9 cellular contexts compared by ENCODE assay signal in genomic region chr16:85437161-85438052, GRCh38.
DNase-seq lines count a peak whose midpoint lies in the region; ATAC-seq lines count a peak whose summit lies in the region.
"Had no signal": no experiment of that assay in that cellular context is flagged by ENCODE, and none has a peak within 500 bp of the region (broad histone marks: within the 10 kb centered on the region; RNA-seq: fewer than 3 reads in every experiment).

No MANE protein-coding gene starts in this region.

- H2BK12ac ChIP-seq in mesenchymal stem cell (ENCODE audit: low read length in 2 of 2): peak overlapping the region in 1 of 2 experiments; percentile 49

- H3K27me3 Mint-ChIP-seq in CD4-positive, alpha-beta memory T cell: no peaks in the 10 kb centered on the region

- H4K91ac ChIP-seq in mesenchymal stem cell (ENCODE audit: low read length): peak overlapping the region; percentile 35

- H3K4me3 Mint-ChIP-seq in CD4-positive, alpha-beta memory T cell: no peak overlapping the region

- POLR2A ChIA-PET in CD4-positive, alpha-beta memory T cell (lab: Charles Lee; ENCODE audit: partially characterized antibody): no interaction called here

- H2AFZ ChIP-seq in mesenchymal stem cell (ENCODE audit: low read depth, low read length): no peak overlapping the region

- no peak overlapping the region for H3K27ac Mint-ChIP-seq in CD4-positive, alpha-beta memory T cell

- peak overlapping the region in 1 of 2 experiments; percentile 25 for H3K18ac ChIP-seq in mesenchymal stem cell (ENCODE audit: low read depth in 1 of 2, low read length in 2 of 2)

- ATAC-seq in Right ventricle myocardium superior (ENCODE audit: poor library complexity) (peak; percentile 33), Right ventricle myocardium inferior (no peak), aorta (ENCODE audit: low FRiP score) (peak; percentile 57), HG03469 (IDR thresholded peaks at IDR 0.05; ENCODE audit: unreplicated experiment) (no peak)

- no peaks in the 10 kb centered on the region for H3K36me3 Mint-ChIP-seq in CD4-positive, alpha-beta memory T cell

- H3K23ac ChIP-seq in mesenchymal stem cell (ENCODE audit: low read length in 2 of 2): peak overlapping the region in 1 of 2 experiments; percentile 18

- peak overlapping the region; percentile 73 for H4K8ac ChIP-seq in mesenchymal stem cell (ENCODE audit: low read length)

- H2BK5ac ChIP-seq in mesenchymal stem cell (ENCODE audit: low read depth, low read length, poor library complexity, severe bottlenecking): no peak overlapping the region

- H2BK15ac ChIP-seq in mesenchymal stem cell (ENCODE audit: low read depth, poor library complexity, severe bottlenecking): peak overlapping the region; percentile 73

- H2AK5ac ChIP-seq in mesenchymal stem cell (ENCODE audit: low read length, severe bottlenecking): no peak overlapping the region

- intact Hi-C loops in Right ventricle myocardium superior (cut with DNase I) (no loop called here), Right ventricle myocardium inferior (cut with DNase I) (no loop called here), aorta (cut with DNase I) (no loop called here)
- intact Hi-C loops in CD4-positive, alpha-beta memory T cell (cut with micrococcal nuclease): no loop called here

- peak overlapping the region in 1 of 2 experiments; percentile 26 for H3K14ac ChIP-seq in mesenchymal stem cell (ENCODE audit: low read length in 2 of 2)

- H3K9ac ChIP-seq in mesenchymal stem cell (ENCODE audit: low read length): peak overlapping the region; percentile 53

- H3K4me1 Mint-ChIP-seq in CD4-positive, alpha-beta memory T cell: peaks cover 0 to 2% (median 0%) of the 10 kb centered on the region in 4 donors

- H3K9me3 ChIP-seq in mesenchymal stem cell (ENCODE audit: control insufficient read depth, low read length) (no peaks in the 10 kb centered on the region), aorta (ENCODE audit: control insufficient read depth, low read length) (no peaks in the 10 kb centered on the region)
- H3K9me3 ChIP-seq in CD4-positive, alpha-beta memory T cell (ENCODE audit: control insufficient read depth in 1 of 2, low read length in 2 of 2): no peaks in the 10 kb centered on the region

- DNase-seq in Right ventricle myocardium superior: no peak
- DNase-seq in Right ventricle myocardium inferior (ENCODE audit: missing footprints): no peak
- DNase-seq in amniotic epithelial cell (ENCODE audit: low read depth): peak; percentile 52
- DNase-seq in mesenchymal stem cell: no peak
- DNase-seq in aorta: peak in 1 of 2 donors; percentile 64
- no peak for DNase-seq in CD4-positive, alpha-beta memory T cell
- DNase-seq in AML-193 (lab: John Stamatoyannopoulos, UW): no peak
- DNase-seq: activated CD4-positive, CD25-positive, alpha-beta regulatory T cell treated with anti-CD3 and anti-CD28 coated beads, Interleukin-2, amount 50 U/mL, for 72 hours had no signal

- H3K27me3 ChIP-seq in mesenchymal stem cell (ENCODE audit: control insufficient read depth in 1 of 2, insufficient read depth in 1 of 2, low read length in 2 of 2) (peaks cover 0 to 7% of the 10 kb centered on the region in 2 experiments), aorta (ENCODE audit: control insufficient read depth in 1 of 2, insufficient read depth in 2 of 2, low read length in 1 of 2) (no peaks in the 10 kb centered on the region)
- H3K27me3 ChIP-seq in CD4-positive, alpha-beta memory T cell (ENCODE audit: insufficient read depth, low read length): no peaks in the 10 kb centered on the region

- H3K36me3 ChIP-seq in mesenchymal stem cell (ENCODE audit: control insufficient read depth in 1 of 2, insufficient read depth in 2 of 2, low read depth in 1 of 2, low read length in 2 of 2): peaks cover 0 to 22% of the 10 kb centered on the region in 2 experiments
- no peaks in the 10 kb centered on the region for H3K36me3 ChIP-seq in aorta (ENCODE audit: control insufficient read depth in 1 of 2, insufficient read depth in 2 of 2, low read length in 1 of 2)
- H3K36me3 ChIP-seq in CD4-positive, alpha-beta memory T cell (ENCODE audit: insufficient read depth, low read length): no peaks in the 10 kb centered on the region

- H3K4me1 ChIP-seq in mesenchymal stem cell (ENCODE audit: control insufficient read depth, insufficient read depth, low read depth, low read length): peaks cover 13% of the 10 kb centered on the region
- H3K4me1 ChIP-seq in aorta (ENCODE audit: control insufficient read depth in 1 of 2, insufficient read depth in 2 of 2, low read length in 2 of 2): no peaks in the 10 kb centered on the region
- no peaks in the 10 kb centered on the region for H3K4me1 ChIP-seq in CD4-positive, alpha-beta memory T cell (ENCODE audit: insufficient read depth, low read length)

- CTCF ChIA-PET in CD4-positive, alpha-beta memory T cell (lab: Charles Lee; ENCODE audit: partially characterized antibody): interaction anchor here (0.7 kb wide), 1 partner anchor 17 kb away, joined by 3 read pairs; no protein-coding TSS in a partner anchor

- no peak overlapping the region for H3K4ac ChIP-seq in mesenchymal stem cell (ENCODE audit: low read depth in 1 of 2, low read length in 2 of 2)

- no peaks in the 10 kb centered on the region for H3K9me3 Mint-ChIP-seq in CD4-positive, alpha-beta memory T cell

- no peak overlapping the region for H3K27ac ChIP-seq in mesenchymal stem cell (ENCODE audit: low read length, poor library complexity, severe bottlenecking)
- H3K27ac ChIP-seq in aorta (ENCODE audit: low read depth in 1 of 2, low read length in 2 of 2): no peak overlapping the region
- H3K27ac ChIP-seq in CD4-positive, alpha-beta memory T cell (ENCODE audit: low read depth, low read length): no peak overlapping the region

- no peak overlapping the region for H3K4me3 ChIP-seq in mesenchymal stem cell (ENCODE audit: insufficient read depth in 1 of 2, low read depth in 1 of 2, low read length in 2 of 2)
- H3K4me3 ChIP-seq in aorta (ENCODE audit: low read length in 2 of 2): no peak overlapping the region
- no peak overlapping the region for H3K4me3 ChIP-seq in CD4-positive, alpha-beta memory T cell (ENCODE audit: low read length in 2 of 2)

- 65% methylated on average over 17 of the region's 25 CpGs for WGBS in mesenchymal stem cell
- 41 to 46% methylated on average over 25 of the region's 25 CpGs for WGBS in aorta, 2 donors

- no peak overlapping the region for H3K4me2 ChIP-seq in mesenchymal stem cell (ENCODE audit: low read length, poor library complexity, severe bottlenecking)

- H2BK120ac ChIP-seq in mesenchymal stem cell (ENCODE audit: low read depth, low read length): no peak overlapping the region

- peaks cover 1% of the 10 kb centered on the region for H3K79me1 ChIP-seq in mesenchymal stem cell (replicated peaks; ENCODE audit: low read length, poor library complexity, severe bottlenecking)

Comparison
In these comparisons a context has a peak if more than half of its experiments do, and no peak if none do; other contexts are left out.
1. ATAC-seq: peak in Right ventricle myocardium superior (single experiment) and aorta (single experiment); none in Right ventricle myocardium inferior (single experiment) and HG03469 (single experiment).